Comparison of ENCODE assay signal across 8 cellular contexts in the genomic region with DNA sequence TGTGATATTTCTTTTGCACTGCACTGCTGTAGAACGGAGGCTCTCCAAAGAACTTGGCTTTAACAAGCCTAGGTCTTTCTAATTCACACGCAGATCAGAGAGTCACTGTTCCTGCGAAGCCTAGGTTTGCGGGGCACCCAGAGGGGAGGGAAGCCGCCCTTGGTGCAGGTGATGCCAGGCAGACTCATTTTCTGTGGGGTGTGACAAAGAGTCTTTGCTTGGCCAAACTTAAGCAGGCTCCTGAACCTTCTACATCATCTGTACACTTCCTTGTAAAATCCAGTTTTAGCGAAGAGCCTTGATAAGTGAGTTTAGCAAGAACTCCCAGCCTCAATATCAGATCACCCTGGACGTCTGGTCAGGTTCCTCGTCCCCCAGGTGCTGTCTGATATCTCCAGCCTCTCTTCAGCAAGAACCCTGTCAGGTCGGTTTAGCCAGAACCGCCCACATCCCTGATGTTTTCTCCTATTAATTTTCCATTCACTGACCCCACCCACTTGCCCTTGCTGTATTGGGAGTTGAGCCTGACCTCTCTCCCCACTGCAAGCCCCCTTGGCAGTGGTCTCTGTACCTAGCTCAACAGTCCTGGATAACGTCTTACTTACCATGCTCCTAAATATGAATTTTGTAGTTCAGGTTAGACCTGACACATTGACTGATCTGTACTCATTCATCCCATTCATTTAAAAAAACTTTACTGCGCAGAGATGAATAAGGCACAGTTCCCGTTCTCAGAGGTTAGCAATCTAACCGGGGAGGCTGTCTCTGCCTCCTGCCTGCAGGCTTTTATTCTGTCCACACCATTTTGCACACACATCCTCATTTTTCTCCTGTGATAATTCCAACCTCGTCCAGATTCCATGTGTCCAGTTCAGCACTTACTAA. TPM values are rescaled to one million over a fixed set of nuclear protein-coding genes. Genes with fewer than 3 reads are reported as not detected.
A peak's percentile ranks its signal among the peaks of the same experiment; 100 is the strongest.
DNase-seq lines count a peak whose midpoint lies in the region; ATAC-seq and TF ChIP-seq lines count a peak whose summit lies in the region.

No MANE protein-coding gene starts in this region.

- H3K79me2 ChIP-seq in Loucy (ENCODE audit: insufficient read depth, low read length), result peaks cover 39% of the 10 kb centered on the region
- H3K79me2 ChIP-seq in osteoblast (ENCODE audit: insufficient read depth, low read length), result peaks cover 31% of the 10 kb centered on the region

- H3K9me3 Mint-ChIP-seq in activated T-helper 2 cell treated with anti-CD3 and anti-CD28 coated beads, Interferon-gamma antibody, Interleukin-2, Interleukin-4, amounts not matched to agents 10 μg/mL and 5 μg/mL and 100 μg/mL, durations not matched to agents 14 hours and 24 hours and 36 hours, result no peaks in the 10 kb centered on the region

- peak overlapping the region; percentile 54 for H3K4me3 Mint-ChIP-seq in activated T-helper 2 cell treated with anti-CD3 and anti-CD28 coated beads, Interferon-gamma antibody, Interleukin-2, Interleukin-4, amounts not matched to agents 10 μg/mL and 5 μg/mL and 100 μg/mL, durations not matched to agents 14 hours and 24 hours and 36 hours (ENCODE audit: low read depth)

- peaks cover 22% of the 10 kb centered on the region for H3K4me1 Mint-ChIP-seq in activated T-helper 2 cell treated with anti-CD3 and anti-CD28 coated beads, Interferon-gamma antibody, Interleukin-2, Interleukin-4, amounts not matched to agents 10 μg/mL and 5 μg/mL and 100 μg/mL, durations not matched to agents 14 hours and 24 hours and 36 hours (ENCODE audit: low read depth)

- H3K27me3 ChIP-seq in Loucy (ENCODE audit: insufficient read depth, low read length, poor library complexity, severe bottlenecking) (no peaks in the 10 kb centered on the region), osteoblast (ENCODE audit: insufficient read depth, low read length) (peaks cover 6% of the 10 kb centered on the region)

- H3F3A ChIP-seq in Loucy (ENCODE audit: low read depth), result no peaks in the 10 kb centered on the region

- no peak overlapping the region for H3K27ac ChIP-seq in osteoblast (ENCODE audit: low read depth, low read length)

- H3K4me1 ChIP-seq in Loucy (ENCODE audit: insufficient read depth, low read length, poor library complexity, severe bottlenecking), result peaks cover 32% of the 10 kb centered on the region
- H3K4me1 ChIP-seq in osteoblast (ENCODE audit: insufficient read depth, low read length), result peaks cover 9% of the 10 kb centered on the region

- H4K20me1 ChIP-seq in Loucy (ENCODE audit: insufficient read depth, low read length, poor library complexity, severe bottlenecking) (peaks cover 13% of the 10 kb centered on the region), osteoblast (ENCODE audit: insufficient read depth, low read length) (peaks cover 17% of the 10 kb centered on the region)

- H3K4me3 ChIP-seq in Loucy (ENCODE audit: low read length, poor library complexity, severe bottlenecking), result peak overlapping the region; percentile 72
- H3K4me3 ChIP-seq in osteoblast (ENCODE audit: insufficient read depth, low read length), result no peak overlapping the region

- H3K4me2 ChIP-seq in Loucy (ENCODE audit: low read depth, low read length, poor library complexity, severe bottlenecking) (peak overlapping the region; percentile 96), osteoblast (ENCODE audit: insufficient read depth, low read length) (peak overlapping the region; percentile 77)

- intact Hi-C loops in activated T-helper 2 cell treated with anti-CD3 and anti-CD28 coated beads, Interferon-gamma antibody, Interleukin-2, Interleukin-4, amounts not matched to agents 10 μg/mL and 5 μg/mL and 100 μg/mL, durations not matched to agents 14 hours and 24 hours and 36 hours (cut with micrococcal nuclease), result loop anchor here (1.0 to 2.0 kb wide), 3 partner anchors 35 to 157 kb away; a partner anchor contains a TSS

- DNase-seq in NCI-H526 (lab: John Stamatoyannopoulos, UW), result peak; percentile 15 to 58
- no peak for DNase-seq in NCI-H526 treated with DMSO at 0.1 percent for 48 hours (lab: John Stamatoyannopoulos, UW)
- no peak for DNase-seq in activated T-helper 2 cell treated with anti-CD3 and anti-CD28 coated beads, Interferon-gamma antibody, Interleukin-2, Interleukin-4, amounts not matched to agents 10 μg/mL and 5 μg/mL and 100 μg/mL, durations not matched to agents 14 hours and 24 hours and 36 hours (ENCODE audit: low spot score)
- no peak for DNase-seq in osteoblast (ENCODE audit: insufficient read length, low spot score, missing footprints)
- no peak for DNase-seq in COLO668 (lab: John Stamatoyannopoulos, UW; ENCODE audit: unreplicated experiment)
- no peak for DNase-seq in dedifferentiated amniotic fluid mesenchymal stem cell (ENCODE audit: extremely low spot score)

- ATAC-seq in GM21576 (IDR thresholded peaks at IDR 0.05; ENCODE audit: unreplicated experiment), result no peak

- no peaks in the 10 kb centered on the region for H3K9me3 ChIP-seq in Loucy (ENCODE audit: insufficient read depth, low read depth, low read length)
- H3K9me3 ChIP-seq in osteoblast (ENCODE audit: low read depth, low read length), result no peaks in the 10 kb centered on the region

- peak overlapping the region; percentile 24 for H3K27ac Mint-ChIP-seq in activated T-helper 2 cell treated with anti-CD3 and anti-CD28 coated beads, Interferon-gamma antibody, Interleukin-2, Interleukin-4, amounts not matched to agents 10 μg/mL and 5 μg/mL and 100 μg/mL, durations not matched to agents 14 hours and 24 hours and 36 hours

- H2AFZ ChIP-seq in Loucy (ENCODE audit: low read length) (peak overlapping the region; percentile 95), osteoblast (ENCODE audit: low read length) (peak overlapping the region; percentile 53)

- H3K36me3 ChIP-seq in Loucy (ENCODE audit: insufficient read depth, low read length), result no peaks in the 10 kb centered on the region
- no peaks in the 10 kb centered on the region for H3K36me3 ChIP-seq in osteoblast (ENCODE audit: insufficient read depth, low read length)

- no peaks in the 10 kb centered on the region for H3K9me2 ChIP-seq in Loucy (replicated peaks; ENCODE audit: low read depth, low read length)

- no peaks in the 10 kb centered on the region for H3K36me3 Mint-ChIP-seq in activated T-helper 2 cell treated with anti-CD3 and anti-CD28 coated beads, Interferon-gamma antibody, Interleukin-2, Interleukin-4, amounts not matched to agents 10 μg/mL and 5 μg/mL and 100 μg/mL, durations not matched to agents 14 hours and 24 hours and 36 hours (ENCODE audit: low read depth)

- no peaks in the 10 kb centered on the region for H3K27me3 Mint-ChIP-seq in activated T-helper 2 cell treated with anti-CD3 and anti-CD28 coated beads, Interferon-gamma antibody, Interleukin-2, Interleukin-4, amounts not matched to agents 10 μg/mL and 5 μg/mL and 100 μg/mL, durations not matched to agents 14 hours and 24 hours and 36 hours (ENCODE audit: low read depth)

- TF ChIP-seq CTCF in Loucy (conservative IDR thresholded peaks at IDR 0.05; ENCODE audit: low read length), result no peak
- TF ChIP-seq CTCF in osteoblast (IDR thresholded peaks at IDR 0.05; ENCODE audit: extremely low read depth, low read depth, low read length), result no peak

- peak overlapping the region; percentile 69 for H3K9ac ChIP-seq in Loucy (ENCODE audit: low read depth, low read length, poor library complexity, severe bottlenecking)

RNA-seq across cellular contexts. Expression of a gene that starts 0.9 kb away (rescaled TPM):
- total RNA-seq in activated T-helper 2 cell treated with anti-CD3 and anti-CD28 coated beads, Interferon-gamma antibody, Interleukin-2, Interleukin-4, amounts not matched to agents 10 μg/mL and 5 μg/mL and 100 μg/mL, durations not matched to agents 14 hours and 24 hours and 36 hours, result 42.3 and 47.2 TPM in 2 replicates
- 29.0 and 32.1 TPM in 2 replicates for total RNA-seq in osteoblast

RNA-seq across cellular contexts. Expression of a gene that starts 54.7 kb away (rescaled TPM):
- 44.2 and 44.4 TPM in 2 replicates for total RNA-seq in activated T-helper 2 cell treated with anti-CD3 and anti-CD28 coated beads, Interferon-gamma antibody, Interleukin-2, Interleukin-4, amounts not matched to agents 10 μg/mL and 5 μg/mL and 100 μg/mL, durations not matched to agents 14 hours and 24 hours and 36 hours
- 22.1 and 26.1 TPM in 2 replicates for total RNA-seq in osteoblast

Comparison
In these comparisons a context has a peak if more than half of its experiments do, and no peak if none do; other contexts are left out.
1. DNase-seq: peak in NCI-H526 (2 of 2); none in NCI-H526 treated with DMSO at 0.1 percent for 48 hours (single experiment), activated T-helper 2 cell treated with anti-CD3 and anti-CD28 coated beads, Interferon-gamma antibody, Interleukin-2, Interleukin-4, amounts not matched to agents 10 μg/mL and 5 μg/mL and 100 μg/mL, durations not matched to agents 14 hours and 24 hours and 36 hours (single experiment), osteoblast (single experiment), COLO668 (single experiment) and dedifferentiated amniotic fluid mesenchymal stem cell (single experiment).